ENCODE assay signal across 2 cellular contexts in genomic region chr1:197788741-197789476, GRCh38.
TF ChIP-seq lines count a peak whose summit lies in the region.

No MANE protein-coding gene starts in this region.

TF ChIP-seq in IMR-90, 13 proteins besides CTCF, POLR2A, EP300 and RAD21:
- TF ChIP-seq ELK1 (IDR thresholded peaks at IDR 0.05; ENCODE audit: borderline replicate concordance, low read depth, low read length) (no peak), USF2 (IDR thresholded peaks at IDR 0.05; ENCODE audit: low read depth, low read length) (no peak), NFE2L2 (IDR thresholded peaks at IDR 0.05; ENCODE audit: low read depth, low read length) (no peak), MAFK (IDR thresholded peaks at IDR 0.05; ENCODE audit: low read depth, low read length) (no peak), CEBPB (IDR thresholded peaks at IDR 0.05; ENCODE audit: low read depth, low read length) (no peak), FOS (IDR thresholded peaks at IDR 0.05; ENCODE audit: low read depth, low read length) (no peak), MAZ (IDR thresholded peaks at IDR 0.05; ENCODE audit: borderline replicate concordance, low read depth, low read length) (no peak), CHD1 (IDR thresholded peaks at IDR 0.05; ENCODE audit: low read depth, low read length) (no peak)

TF ChIP-seq in H1, 55 proteins besides CTCF, POLR2A, EP300 and RAD21:
- no peak for TF ChIP-seq NRF1 (IDR thresholded peaks at IDR 0.05; ENCODE audit: low read depth, low read length)
- no peak for TF ChIP-seq RXRA (IDR thresholded peaks at IDR 0.05; ENCODE audit: insufficient read depth, low read depth, low read length)
- TF ChIP-seq BRCA1 (IDR thresholded peaks at IDR 0.05; ENCODE audit: low read depth, low read length) = no peak
- TF ChIP-seq ZNF274 (IDR thresholded peaks at IDR 0.05; ENCODE audit: borderline replicate concordance, extremely low read depth, low read length) = no peak
- no peak for TF ChIP-seq JUND (IDR thresholded peaks at IDR 0.05; ENCODE audit: low read length)
- TF ChIP-seq NANOG (IDR thresholded peaks at IDR 0.05; ENCODE audit: insufficient read depth, low read depth, low read length, poor library complexity, severe bottlenecking) = no peak
- TF ChIP-seq TAF1 (IDR thresholded peaks at IDR 0.05; ENCODE audit: low read depth, low read length) = no peak
- no peak for TF ChIP-seq JUN (IDR thresholded peaks at IDR 0.05; ENCODE audit: low read depth, low read length)
